21 cellular contexts compared by ENCODE assay signal in genomic region chr4:68337522-68337921, GRCh38. TPM values are rescaled to one million over a fixed set of nuclear protein-coding genes. Genes with fewer than 3 reads are reported as not detected.
DNase-seq lines count a peak whose midpoint lies in the region; ATAC-seq and TF ChIP-seq lines count a peak whose summit lies in the region.
"Had no signal": no experiment of that assay in that cellular context is flagged by ENCODE, and none has a peak within 500 bp of the region (broad histone marks: within the 10 kb centered on the region; RNA-seq: fewer than 3 reads in every experiment).

No MANE protein-coding gene starts in this region.

- no peaks in the 10 kb centered on the region for H3K9me3 Mint-ChIP-seq in activated naive CD4-positive, alpha-beta T cell treated with anti-CD3 and anti-CD28 coated beads for 36 hours
- H3K9me3 Mint-ChIP-seq in osteocyte (ENCODE audit: unreplicated experiment), result no peaks in the 10 kb centered on the region

- TF ChIP-seq CTCF in Panc1 (IDR thresholded peaks at IDR 0.05), result no peak
- no peak for TF ChIP-seq CTCF in dorsolateral prefrontal cortex (IDR thresholded peaks at IDR 0.05 in 54 of 56, conservative IDR thresholded peaks at IDR 0.05 in 2 of 56; ENCODE audit: low read depth in 1 of 56, partially characterized antibody in 56 of 56)
- no peak for TF ChIP-seq CTCF in osteocyte (IDR thresholded peaks at IDR 0.05)
- no peak for TF ChIP-seq CTCF in prostate gland (IDR thresholded peaks at IDR 0.05)

- POLR2A ChIA-PET in Panc1 (lab: Charles Lee), result no interaction called here

- peaks cover 55% of the 10 kb centered on the region for H3K4me1 Mint-ChIP-seq in activated naive CD4-positive, alpha-beta T cell treated with anti-CD3 and anti-CD28 coated beads for 36 hours (ENCODE audit: low read depth)
- H3K4me1 Mint-ChIP-seq in osteocyte (ENCODE audit: unreplicated experiment), result peaks cover 25% of the 10 kb centered on the region

- H3K9me3 ChIP-seq in Panc1 (ENCODE audit: control insufficient read depth, insufficient read depth, low read depth, low read length) (no peaks in the 10 kb centered on the region), SJCRH30 (replicated peaks) (no peaks in the 10 kb centered on the region), prostate gland (no peaks in the 10 kb centered on the region)
- H3K9me3 ChIP-seq: A549, testis had no signal

- no peaks in the 10 kb centered on the region for H3K27me3 ChIP-seq in Panc1 (ENCODE audit: control insufficient read depth, insufficient read depth, low read length)
- H3K27me3 ChIP-seq in dorsolateral prefrontal cortex, result no peaks in the 10 kb centered on the region
- H3K27me3 ChIP-seq in SJCRH30, result no peaks in the 10 kb centered on the region
- no peaks in the 10 kb centered on the region for H3K27me3 ChIP-seq in prostate gland (replicated peaks; ENCODE audit: insufficient read depth)
- H3K27me3 ChIP-seq: testis had no signal

- no peak overlapping the region for H3K27ac ChIP-seq in Panc1 (ENCODE audit: low read length)
- H3K27ac ChIP-seq in dorsolateral prefrontal cortex, result peak overlapping the region in 54 of 59 donors; percentile 7 to 87 (median 72)
- H3K27ac ChIP-seq in SJCRH30, result no peak overlapping the region
- no peak overlapping the region for H3K27ac ChIP-seq in prostate gland
- H3K27ac ChIP-seq: A549, coronary artery, testis had no signal

- H3K4me3 Mint-ChIP-seq in activated naive CD4-positive, alpha-beta T cell treated with anti-CD3 and anti-CD28 coated beads for 36 hours, result no peak overlapping the region
- no peak overlapping the region for H3K4me3 Mint-ChIP-seq in osteocyte (ENCODE audit: unreplicated experiment)

- H3K4me1 ChIP-seq in Panc1 (ENCODE audit: control insufficient read depth, insufficient read depth, low read length) (no peaks in the 10 kb centered on the region), SJCRH30 (no peaks in the 10 kb centered on the region), prostate gland (replicated peaks) (peaks cover 13% of the 10 kb centered on the region)

- CTCF ChIA-PET in activated naive CD4-positive, alpha-beta T cell treated with anti-CD3 and anti-CD28 coated beads for 36 hours (lab: Charles Lee), result interaction anchor here (0.6 kb wide), 1 partner anchor 70 kb away, joined by 3 read pairs; no protein-coding TSS in a partner anchor
- CTCF ChIA-PET in Panc1 (lab: Charles Lee), result no interaction called here

- peaks cover 24% of the 10 kb centered on the region for H3K36me3 Mint-ChIP-seq in activated naive CD4-positive, alpha-beta T cell treated with anti-CD3 and anti-CD28 coated beads for 36 hours (ENCODE audit: low read depth)
- H3K36me3 Mint-ChIP-seq in osteocyte (ENCODE audit: unreplicated experiment), result peaks cover 26% of the 10 kb centered on the region

- H3K36me3 ChIP-seq in Panc1 (ENCODE audit: control insufficient read depth, insufficient read depth, low read length) (peaks cover 19% of the 10 kb centered on the region), SJCRH30 (peaks cover 60% of the 10 kb centered on the region), prostate gland (no peaks in the 10 kb centered on the region)

- H3K27me3 Mint-ChIP-seq in activated naive CD4-positive, alpha-beta T cell treated with anti-CD3 and anti-CD28 coated beads for 36 hours (ENCODE audit: low read depth), result no peaks in the 10 kb centered on the region
- no peaks in the 10 kb centered on the region for H3K27me3 Mint-ChIP-seq in osteocyte (ENCODE audit: unreplicated experiment)

- TF ChIP-seq POLR2A in prostate gland (IDR thresholded peaks at IDR 0.05), result no peak

- BruUV-seq in Panc1 (replicated peaks; lab: Mats Ljungman, UMichigan), result TSS peak; percentile 60

- intact Hi-C loops in activated naive CD4-positive, alpha-beta T cell treated with anti-CD3 and anti-CD28 coated beads for 36 hours (cut with micrococcal nuclease), result no loop called here
- intact Hi-C loops in Panc1 (cut with micrococcal nuclease; ENCODE audit: unreplicated experiment), result no loop called here
- intact Hi-C loops in dorsolateral prefrontal cortex (cut with DNase I), result no loop called here
- intact Hi-C loops in prostate gland (cut with DNase I), result no loop called here

- ATAC-seq in Panc1, result no peak
- ATAC-seq: A549 had no signal

- WGBS in prostate gland, result 78% methylated on average over 7 of the region's 7 CpGs

- in situ Hi-C loops in Panc1 (cut with HindIII; ENCODE audit: low pct_unique_long_range_greater_than_20kb, low sequenced_read_pairs), result no loop called here

- H3K4me3 ChIP-seq in Panc1 (ENCODE audit: low read depth in 2 of 2, low read length in 2 of 2) (no peak overlapping the region), dorsolateral prefrontal cortex (peak overlapping the region in 42 of 59 donors; percentile 2 to 60 (median 34)), SJCRH30 (no peak overlapping the region), prostate gland (no peak overlapping the region)
- H3K4me3 ChIP-seq: A549, coronary artery, testis had no signal

- peak overlapping the region; percentile 74 for H3K27ac Mint-ChIP-seq in activated naive CD4-positive, alpha-beta T cell treated with anti-CD3 and anti-CD28 coated beads for 36 hours
- peak overlapping the region; percentile 31 for H3K27ac Mint-ChIP-seq in osteocyte (ENCODE audit: unreplicated experiment)

- DNase-seq in activated naive CD4-positive, alpha-beta T cell treated with anti-CD3 and anti-CD28 coated beads for 36 hours, result no peak
- DNase-seq in activated naive CD4-positive, alpha-beta T cell treated with Interleukin-2 at 50 U/mL for 16 hours, result no peak
- DNase-seq in Panc1 (ENCODE audit: low read depth, low spot score) (no peak), dorsolateral prefrontal cortex (no peak), osteocyte (ENCODE audit: extremely low spot score, unreplicated experiment) (no peak), NCI-H1092 (lab: John Stamatoyannopoulos, UW) (no peak), SJCRH30 (no peak), prostate gland (ENCODE audit: low spot score) (no peak)
- DNase-seq: activated gamma-delta T cell; C1 segment of cervical spinal cord; DMS153; foreskin fibroblast; GDM1; hypothalamus; mesenchymal stem cell; NCI-H1417 treated with DMSO at 0.1 percent for 48 hours; NCI-H774; stimulated activated CD8-positive, alpha-beta memory T cell treated with anti-CD3 and anti-CD28 coated beads, Interleukin-4, amount 100 ng/mL, for 48 hours; testis had no signal

RNA-seq across cellular contexts. Expression of gene YTHDC1, which starts 12.4 kb away (rescaled TPM):
- total RNA-seq in activated naive CD4-positive, alpha-beta T cell treated with anti-CD3 and anti-CD28 coated beads for 36 hours, result 10 to 100 TPM; 76.3 to 81.0 TPM
- total RNA-seq in Panc1 (2021; ENCODE audit: unreplicated experiment) (44.5 TPM), dorsolateral prefrontal cortex (100 to 1,000 TPM in 45 of 120 experiments, 10 to 100 TPM in 75; 76.7 to 132 (median 95.3) TPM), osteocyte (76.1 and 82.8 TPM in 2 replicates), prostate gland (10 to 100 TPM; 57.7 to 91.6 TPM)
- 36.2 TPM for polyA plus RNA-seq in Panc1 (2012; ENCODE audit: insufficient read length)
- 85.3 and 99.6 TPM in 2 replicates for total RNA-seq in SJCRH30 (2014; rRNA removed; shearing (Covaris generic))

Comparison
In these comparisons a context has a peak if more than half of its experiments do, and no peak if none do; other contexts are left out.
1. H3K27ac ChIP-seq: peak in dorsolateral prefrontal cortex (54 of 59); none in Panc1 (single experiment), SJCRH30 (single experiment) and prostate gland (0 of 2).
2. H3K4me3 ChIP-seq: peak in dorsolateral prefrontal cortex (42 of 59); none in Panc1 (0 of 2), SJCRH30 (single experiment) and prostate gland (0 of 2).